In the genomic region with DNA sequence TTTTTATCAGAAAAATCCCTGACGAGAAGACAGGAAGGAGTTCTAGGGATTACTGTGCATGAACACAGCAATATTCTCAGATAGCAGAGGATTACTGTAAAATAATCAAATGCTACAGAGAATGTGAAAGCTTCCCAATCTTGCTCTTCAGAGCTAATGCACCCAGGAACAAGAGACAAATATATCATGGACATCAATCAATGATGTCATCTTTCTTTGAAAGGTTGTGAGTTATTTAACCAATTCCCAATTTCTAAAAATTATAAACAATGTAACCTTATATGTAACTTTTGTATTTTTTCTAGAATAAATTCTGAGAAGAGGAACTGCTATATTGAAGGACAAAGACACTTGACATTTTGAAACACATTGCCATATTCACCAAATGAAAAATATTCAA, we compare ENCODE assay signal across 1 cellular context.
TF ChIP-seq lines count a peak whose summit lies in the region.

No MANE protein-coding gene starts in this region.

TF ChIP-seq in GM12878, 131 proteins besides CTCF, POLR2A, EP300 and RAD21:
- peak; percentile 47 for TF ChIP-seq ATF7 (IDR thresholded peaks at IDR 0.05; ENCODE audit: low read depth)
- no peak for TF ChIP-seq NFIC (IDR thresholded peaks at IDR 0.05; ENCODE audit: low read depth, low read length)
TF ChIP-seq in GM12878: peak in this region for 1.
